In genomic region chr17:74768069-74768762, GRCh38 we compare ENCODE assay signal across 9 cellular contexts. TPM values are rescaled to one million over a fixed set of nuclear protein-coding genes. Genes with fewer than 3 reads are reported as not detected.
DNase-seq lines count a peak whose midpoint lies in the region; ATAC-seq, FAIRE-seq and TF ChIP-seq lines count a peak whose summit lies in the region.
"Had no signal": no experiment of that assay in that cellular context is flagged by ENCODE, and none has a peak within 500 bp of the region (broad histone marks: within the 10 kb centered on the region; RNA-seq: fewer than 3 reads in every experiment).

No MANE protein-coding gene starts in this region.

- peak overlapping the region; percentile 33 for H3K4me2 ChIP-seq in astrocyte (ENCODE audit: low read length)
- H3K4me2 ChIP-seq: BLaER1 had no signal

- H3K4me3 Mint-ChIP-seq in activated CD8-positive, alpha-beta memory T cell treated with anti-CD3 and anti-CD28 coated beads, Interleukin-2, amount 10 ng/mL, durations not matched to agents 7 days and 5 days: no peak overlapping the region
- no peak overlapping the region for H3K4me3 Mint-ChIP-seq in astrocyte (ENCODE audit: unreplicated experiment)

- no peaks in the 10 kb centered on the region for H3K9me3 Mint-ChIP-seq in activated CD8-positive, alpha-beta memory T cell treated with anti-CD3 and anti-CD28 coated beads, Interleukin-2, amount 10 ng/mL, durations not matched to agents 7 days and 5 days (ENCODE audit: low read depth)
- H3K9me3 Mint-ChIP-seq in astrocyte (ENCODE audit: unreplicated experiment): no peaks in the 10 kb centered on the region

- H3K9ac ChIP-seq in astrocyte (ENCODE audit: low read length): peak overlapping the region; percentile 27
- H3K9ac ChIP-seq: BLaER1 had no signal

- H2AFZ ChIP-seq in astrocyte (ENCODE audit: low read depth, low read length): no peak overlapping the region

- peaks cover under 1% of the 10 kb centered on the region for H3K79me2 ChIP-seq in astrocyte (ENCODE audit: insufficient read depth, low read length)

- H3K9me3 ChIP-seq in astrocyte (ENCODE audit: insufficient read depth, low read depth, low read length) (no peaks in the 10 kb centered on the region), tibial artery (no peaks in the 10 kb centered on the region)
- H3K9me3 ChIP-seq: BLaER1 had no signal

- no peaks in the 10 kb centered on the region for H3K27me3 ChIP-seq in astrocyte (ENCODE audit: insufficient read depth, low read length)
- no peaks in the 10 kb centered on the region for H3K27me3 ChIP-seq in tibial artery
- H3K27me3 ChIP-seq: BLaER1 had no signal

- no peaks in the 10 kb centered on the region for H3K27me3 Mint-ChIP-seq in activated CD8-positive, alpha-beta memory T cell treated with anti-CD3 and anti-CD28 coated beads, Interleukin-2, amount 10 ng/mL, durations not matched to agents 7 days and 5 days
- H3K27me3 Mint-ChIP-seq in astrocyte (ENCODE audit: low read depth, unreplicated experiment): no peaks in the 10 kb centered on the region

- TF ChIP-seq CTCF in astrocyte (IDR thresholded peaks at IDR 0.05; ENCODE audit: insufficient read depth, low read depth, low read length) (no peak), tibial artery (IDR thresholded peaks at IDR 0.05) (no peak)

- H3K4me1 Mint-ChIP-seq in activated CD8-positive, alpha-beta memory T cell treated with anti-CD3 and anti-CD28 coated beads, Interleukin-2, amount 10 ng/mL, durations not matched to agents 7 days and 5 days: peaks cover 16% of the 10 kb centered on the region
- peaks cover 13% of the 10 kb centered on the region for H3K4me1 Mint-ChIP-seq in astrocyte (ENCODE audit: low read depth, unreplicated experiment)

- FAIRE-seq in astrocyte (lab: Jason Lieb, UNC): no peak

- H3K27ac Mint-ChIP-seq in activated CD8-positive, alpha-beta memory T cell treated with anti-CD3 and anti-CD28 coated beads, Interleukin-2, amount 10 ng/mL, durations not matched to agents 7 days and 5 days: peak overlapping the region; percentile 68
- H3K27ac Mint-ChIP-seq in astrocyte (ENCODE audit: unreplicated experiment): peak overlapping the region; percentile 48

- ATAC-seq in activated CD8-positive, alpha-beta memory T cell treated with anti-CD3 and anti-CD28 coated beads, Interleukin-2, amount 10 ng/mL, durations not matched to agents 7 days and 5 days: no peak
- no peak for ATAC-seq in HG03097 (IDR thresholded peaks at IDR 0.05; ENCODE audit: low FRiP score, unreplicated experiment)

- CTCF ChIA-PET in activated CD8-positive, alpha-beta memory T cell treated with anti-CD3 and anti-CD28 coated beads, Interleukin-2, amount 10 ng/mL, durations not matched to agents 7 days and 5 days (lab: Charles Lee): interaction anchor here (1.8 kb wide), 1 partner anchor 23 kb away, joined by 6 read pairs; no protein-coding TSS in a partner anchor

- H3K36me3 ChIP-seq in astrocyte (ENCODE audit: insufficient read depth, low read length) (peaks cover 22% of the 10 kb centered on the region), tibial artery (peaks cover 20 to 62% (median 32%) of the 10 kb centered on the region in 3 donors)

- H3K27ac ChIP-seq in astrocyte (ENCODE audit: low read depth, low read length) (peak overlapping the region; percentile 13), tibial artery (peak overlapping the region; percentile 64 to 67)

- intact Hi-C loops in tibial artery (cut with DNase I; ENCODE audit: low total_unique reads): no loop called here

- H3K4me1 ChIP-seq in astrocyte (ENCODE audit: insufficient read depth, low read length): peaks cover 8% of the 10 kb centered on the region
- H3K4me1 ChIP-seq in tibial artery: peaks cover 0 to 21% (median 17%) of the 10 kb centered on the region in 4 donors

- H3K4me3 ChIP-seq in astrocyte (ENCODE audit: insufficient read depth, low read depth, low read length) (no peak overlapping the region), tibial artery (no peak overlapping the region)
- H3K4me3 ChIP-seq: BLaER1 had no signal

- DNase-seq in activated CD8-positive, alpha-beta memory T cell treated with anti-CD3 and anti-CD28 coated beads, Interleukin-2, amount 10 ng/mL, durations not matched to agents 7 days and 5 days: no peak
- no peak for DNase-seq in activated CD8-positive, alpha-beta memory T cell treated with anti-CD3 and anti-CD28 coated beads, Interleukin-2, amount 50 U/mL, for 48 hours
- DNase-seq in astrocyte (ENCODE audit: low read depth) (peak; percentile 61), kidney tubule cell (ENCODE audit: low spot score) (peak; percentile 89), tibial artery (peak; percentile 66 to 89), SW 1271 (lab: John Stamatoyannopoulos, UW) (no peak), NCI-H2081 treated with DMSO at 0.1 percent for 48 hours (lab: John Stamatoyannopoulos, UW) (no peak)

- peaks cover 38% of the 10 kb centered on the region for H3K36me3 Mint-ChIP-seq in activated CD8-positive, alpha-beta memory T cell treated with anti-CD3 and anti-CD28 coated beads, Interleukin-2, amount 10 ng/mL, durations not matched to agents 7 days and 5 days
- peaks cover 14% of the 10 kb centered on the region for H3K36me3 Mint-ChIP-seq in astrocyte (ENCODE audit: low read depth, unreplicated experiment)

- peaks cover 40% of the 10 kb centered on the region for H4K20me1 ChIP-seq in astrocyte (ENCODE audit: insufficient read depth, low read length)

RNA-seq across cellular contexts. Expression of gene NAT9, which starts 7.9 kb away (rescaled TPM):
- 10 to 100 TPM; 34.1 to 34.5 TPM for total RNA-seq in activated CD8-positive, alpha-beta memory T cell treated with anti-CD3 and anti-CD28 coated beads, Interleukin-2, amount 10 ng/mL, durations not matched to agents 7 days and 5 days
- total RNA-seq in astrocyte: 58.4 and 61.8 TPM in 2 replicates

RNA-seq across cellular contexts. Expression of gene NHERF1, which starts 19.8 kb away (rescaled TPM):
- total RNA-seq in activated CD8-positive, alpha-beta memory T cell treated with anti-CD3 and anti-CD28 coated beads, Interleukin-2, amount 10 ng/mL, durations not matched to agents 7 days and 5 days: 100 to 1,000 TPM; 284 to 377 TPM
- total RNA-seq in astrocyte: 27.9 and 36.3 TPM in 2 replicates

RNA-seq across cellular contexts. Expression of gene RAB37, which starts 31.2 kb away (rescaled TPM):
- 10 to 100 TPM; 36.7 to 51.7 TPM for total RNA-seq in activated CD8-positive, alpha-beta memory T cell treated with anti-CD3 and anti-CD28 coated beads, Interleukin-2, amount 10 ng/mL, durations not matched to agents 7 days and 5 days
- total RNA-seq in astrocyte: 0.77 TPM in 1 of 2 replicates, not detected in the other

RNA-seq across cellular contexts. Expression of gene CD300LF, which starts 55.5 kb away (rescaled TPM):
- not detected for total RNA-seq in activated CD8-positive, alpha-beta memory T cell treated with anti-CD3 and anti-CD28 coated beads, Interleukin-2, amount 10 ng/mL, durations not matched to agents 7 days and 5 days
- not detected in 2 replicates for total RNA-seq in astrocyte

Comparison
In these comparisons a context has a peak if more than half of its experiments do, and no peak if none do; other contexts are left out.
1. DNase-seq: peak in astrocyte (single experiment), kidney tubule cell (single experiment) and tibial artery (2 of 2); none in activated CD8-positive, alpha-beta memory T cell treated with anti-CD3 and anti-CD28 coated beads, Interleukin-2, amount 10 ng/mL, durations not matched to agents 7 days and 5 days (single experiment), activated CD8-positive, alpha-beta memory T cell treated with anti-CD3 and anti-CD28 coated beads, Interleukin-2, amount 50 U/mL, for 48 hours (single experiment), SW 1271 (0 of 2) and NCI-H2081 treated with DMSO at 0.1 percent for 48 hours (single experiment).
2. RNA of gene RAB37, which starts 31.2 kb away (total RNA-seq): 36.7 to 51.7 TPM in activated CD8-positive, alpha-beta memory T cell treated with anti-CD3 and anti-CD28 coated beads, Interleukin-2, amount 10 ng/mL, durations not matched to agents 7 days and 5 days; 0.77 TPM in astrocyte; every median in the first group is over 10 times any median in the second.